Comparison of ENCODE assay signal across 19 cellular contexts in the genomic region with DNA sequence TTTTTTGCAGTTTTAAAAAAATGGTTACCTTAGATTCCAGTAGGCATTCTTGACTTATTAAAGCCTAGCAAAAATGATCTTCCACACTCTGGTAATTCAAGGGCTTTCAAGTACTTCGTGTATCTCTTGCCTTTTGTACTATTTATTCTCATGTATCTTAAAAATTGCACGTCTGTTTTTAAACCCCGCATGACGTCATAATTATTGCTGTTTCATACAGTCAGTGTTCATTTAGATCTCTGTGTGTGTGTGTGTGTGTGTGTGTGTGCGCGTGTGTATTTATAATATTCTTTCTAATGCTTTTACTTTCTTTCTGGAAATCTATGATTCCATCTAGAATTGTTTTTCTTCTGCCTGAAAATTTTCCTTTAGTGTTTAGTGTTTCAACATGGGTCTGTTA.
"Had no signal": no experiment of that assay in that cellular context is flagged by ENCODE, and none has a peak within 500 bp of the region (broad histone marks: within the 10 kb centered on the region; RNA-seq: fewer than 3 reads in every experiment).

No MANE protein-coding gene starts in this region.

- H3K9me3 ChIP-seq: SJSA1 had no signal

- DNase-seq: KBM-7, MV-4-11, NCI-H1048, NCI-H1105 treated with DMSO at 0.1 percent for 48 hours, NCI-H1417 treated with DMSO at 0.1 percent for 48 hours, NCI-H1694, NCI-H187 treated with DMSO at 0.1 percent for 48 hours, NCI-H2029 treated with DMSO at 0.1 percent for 48 hours, NCI-H2171, NCI-H524, NCI-H526 treated with DMSO at 0.1 percent for 48 hours, NCI-H774, Right ventricle myocardium superior, RPMI8226, SIG-M5, T-helper 2 cell had no signal

- H3K27ac ChIP-seq: SJSA1, SK-N-MC had no signal

- FAIRE-seq: RCC 7860 had no signal

- H3K4me1 ChIP-seq: SJSA1 had no signal

- H3K4me3 ChIP-seq: SJSA1, SK-N-MC had no signal

- H3K36me3 ChIP-seq: SJSA1 had no signal
